In genomic region chr3:10334461-10334860, GRCh38 we compare ENCODE assay signal across 10 cellular contexts. TPM values are rescaled to one million over a fixed set of nuclear protein-coding genes. Genes with fewer than 3 reads are reported as not detected.
DNase-seq lines count a peak whose midpoint lies in the region; ATAC-seq and TF ChIP-seq lines count a peak whose summit lies in the region.
"Had no signal": no experiment of that assay in that cellular context is flagged by ENCODE, and none has a peak within 500 bp of the region (broad histone marks: within the 10 kb centered on the region; RNA-seq: fewer than 3 reads in every experiment).

No MANE protein-coding gene starts in this region.

- peaks cover 55 to 97% (median 78%) of the 10 kb centered on the region in 10 experiments for H3K4me1 ChIP-seq in BLaER1 treated with 17β-estradiol and CSF1 and Interleukin-3, amounts not matched to agents 10 nM and 100 nM
- H3K4me1 ChIP-seq in IMR-90 (ENCODE audit: control insufficient read depth, insufficient read depth, low read length) = no peaks in the 10 kb centered on the region
- H3K4me1 ChIP-seq in neural progenitor cell = peaks cover 11% of the 10 kb centered on the region
- no peaks in the 10 kb centered on the region; the same call in 1 of the 2 replicates for H3K4me1 ChIP-seq in MM.1S (ENCODE audit: low read length)
- H3K4me1 ChIP-seq: transverse colon had no signal

- 0 out of 22 replicates have a peak, but pooled peaks cover 0 to 4% (median 0%) of the 10 kb centered on the region in 11 experiments for H3K36me3 ChIP-seq in BLaER1 treated with 17β-estradiol and CSF1 and Interleukin-3, amounts not matched to agents 10 nM and 100 nM
- H3K36me3 ChIP-seq in IMR-90 (ENCODE audit: control insufficient read depth, insufficient read depth, low read length) = no peaks in the 10 kb centered on the region
- H3K36me3 ChIP-seq in neural progenitor cell = no peaks in the 10 kb centered on the region
- H3K36me3 ChIP-seq in MM.1S (replicated peaks; ENCODE audit: insufficient read depth, low read length) = no peaks in the 10 kb centered on the region
- H3K36me3 ChIP-seq: transverse colon had no signal

- H3K4me2 ChIP-seq in BLaER1 treated with 17β-estradiol and CSF1 and Interleukin-3, amounts not matched to agents 10 nM and 100 nM = peak overlapping the region in 10 of 11 experiments; percentile 2 to 99 (median 94); a peak in 19 of 22 replicates
- no peak overlapping the region for H3K4me2 ChIP-seq in IMR-90 (ENCODE audit: low read depth, low read length)
- H3K4me2 ChIP-seq in neural progenitor cell = no peak overlapping the region
- no peak overlapping the region for H3K4me2 ChIP-seq in MM.1S (ENCODE audit: low read depth, low read length)

- H2BK20ac ChIP-seq in IMR-90 (ENCODE audit: low read depth, low read length) = no peak overlapping the region

- in situ Hi-C loops in IMR-90 (cut with MboI; ENCODE audit: low sequenced_read_pairs) = no loop called here

- H2AK5ac ChIP-seq in IMR-90 (ENCODE audit: low read depth, low read length) = no peak overlapping the region

- DNase-seq in IMR-90 = peak; percentile 76
- no peak for DNase-seq in choroid plexus epithelial cell (ENCODE audit: low read depth)
- DNase-seq in neural progenitor cell (ENCODE audit: low spot score) = peak; percentile 44
- DNase-seq in NCI-H345 (lab: John Stamatoyannopoulos, UW) = no peak
- no peak for DNase-seq in COR-L47 (lab: John Stamatoyannopoulos, UW)
- no peak for DNase-seq in MM.1S
- DNase-seq: transverse colon had no signal

- H3K79me2 ChIP-seq in neural progenitor cell (ENCODE audit: low read depth) (no peaks in the 10 kb centered on the region), MM.1S (ENCODE audit: low read length) (no peaks in the 10 kb centered on the region)

- no peak overlapping the region for H3K23ac ChIP-seq in IMR-90 (ENCODE audit: low read depth, low read length)

- no peaks in the 10 kb centered on the region for H3K27me3 ChIP-seq in BLaER1 treated with 17β-estradiol and CSF1 and Interleukin-3, amounts not matched to agents 10 nM and 100 nM
- H3K27me3 ChIP-seq in IMR-90 (ENCODE audit: control insufficient read depth, insufficient read depth, low read length) = peaks cover 52% of the 10 kb centered on the region
- H3K27me3 ChIP-seq in neural progenitor cell = peaks cover 18% of the 10 kb centered on the region
- peaks cover 29% of the 10 kb centered on the region for H3K27me3 ChIP-seq in MM.1S (replicated peaks; ENCODE audit: insufficient read depth, low read length)

- H4K8ac ChIP-seq in IMR-90 (ENCODE audit: low read depth in 2 of 2, low read length in 2 of 2) = no peak overlapping the region

- no peak overlapping the region for H3K56ac ChIP-seq in IMR-90 (ENCODE audit: extremely low read depth, insufficient read depth, low read length)

- peak; percentile 26 for TF ChIP-seq CTCF in IMR-90 (conservative IDR thresholded peaks at IDR 0.05; ENCODE audit: low read depth, low read length)
- peak; percentile 40 for TF ChIP-seq CTCF in choroid plexus epithelial cell (conservative IDR thresholded peaks at IDR 0.05; ENCODE audit: low read depth, low read length)
- TF ChIP-seq CTCF in neural progenitor cell (IDR thresholded peaks at IDR 0.05) = peak; percentile 50
- no peak for TF ChIP-seq CTCF in MM.1S (IDR thresholded peaks at IDR 0.05; ENCODE audit: low read length)

- no peak overlapping the region for H3K4me3 ChIP-seq in BLaER1 treated with 17β-estradiol and CSF1 and Interleukin-3, amounts not matched to agents 10 nM and 100 nM
- H3K4me3 ChIP-seq in IMR-90 (ENCODE audit: insufficient read depth, low read depth, low read length) (no peak overlapping the region), choroid plexus epithelial cell (ENCODE audit: low read depth, low read length) (no peak overlapping the region), neural progenitor cell (no peak overlapping the region), MM.1S (ENCODE audit: low read length) (no peak overlapping the region)
- H3K4me3 ChIP-seq: transverse colon had no signal

- H2BK5ac ChIP-seq in IMR-90 (ENCODE audit: low read depth, low read length, poor library complexity, severe bottlenecking) = no peak overlapping the region

- H3F3A ChIP-seq in neural progenitor cell (ENCODE audit: low read depth) = no peaks in the 10 kb centered on the region
- H3F3A ChIP-seq in MM.1S (ENCODE audit: insufficient read depth, low read length) = no peaks in the 10 kb centered on the region

- CTCF ChIA-PET in IMR-90 (lab: Yijun Ruan, JAX) = interaction anchor here (1.3 kb wide), 1 partner anchor 404 kb away, joined by 3 read pairs; no protein-coding TSS in a partner anchor

- no peak overlapping the region for H3K4ac ChIP-seq in IMR-90 (ENCODE audit: low read depth, low read length)

- dilution Hi-C loops in IMR-90 (cut with HindIII; ENCODE audit: low sequenced_read_pairs, unreplicated experiment) = no loop called here

- peaks cover 3% of the 10 kb centered on the region; the same call in 1 of the 2 replicates for H3K9me1 ChIP-seq in IMR-90 (ENCODE audit: insufficient read depth, low read length)

- H3K79me1 ChIP-seq in IMR-90 (ENCODE audit: low read depth in 1 of 2, low read length in 2 of 2) = no peaks in the 10 kb centered on the region

- no peak overlapping the region for H3K4me3 Mint-ChIP-seq in neural progenitor cell

- H3K27ac Mint-ChIP-seq in neural progenitor cell = no peak overlapping the region

- H4K91ac ChIP-seq in IMR-90 (ENCODE audit: insufficient read depth, low read depth, low read length) = no peak overlapping the region

- no peak; the same call in 1 of the 2 replicates for TF ChIP-seq RAD21 in IMR-90 (IDR thresholded peaks at IDR 0.05; ENCODE audit: low read length)

- peaks cover 17% of the 10 kb centered on the region for H3K27me3 Mint-ChIP-seq in neural progenitor cell (ENCODE audit: insufficient read depth, low read depth)

- H2AFZ ChIP-seq in IMR-90 (replicated peaks; ENCODE audit: low read length, poor library complexity) (peak overlapping the region; percentile 9), neural progenitor cell (replicated peaks) (no peak overlapping the region), MM.1S (ENCODE audit: low read length) (no peak overlapping the region)

- H3K4me1 Mint-ChIP-seq in neural progenitor cell = peaks cover 6% of the 10 kb centered on the region

- H2BK15ac ChIP-seq in IMR-90 (ENCODE audit: low read depth, low read length) = no peak overlapping the region

- TF ChIP-seq POLR2A in IMR-90 (IDR thresholded peaks at IDR 0.05; ENCODE audit: low read depth, low read length) = no peak

- WGBS in IMR-90 (ENCODE audit: extremely low coverage in 2 of 2, insufficient read length in 1 of 2), 2 experiments = 55% methylated on average over 2 of the region's 12 CpGs; no CpG with 5 or more reads in 1 of the 2 experiments

- 0 out of 22 replicates have a peak, but pooled peaks cover 0 to 5% (median 0%) of the 10 kb centered on the region in 11 experiments for H4K20me1 ChIP-seq in BLaER1 treated with 17β-estradiol and CSF1 and Interleukin-3, amounts not matched to agents 10 nM and 100 nM
- no peaks in the 10 kb centered on the region for H4K20me1 ChIP-seq in IMR-90 (ENCODE audit: insufficient read depth, low read length)
- no peaks in the 10 kb centered on the region for H4K20me1 ChIP-seq in neural progenitor cell (ENCODE audit: low read depth)
- H4K20me1 ChIP-seq in MM.1S (ENCODE audit: insufficient read depth, low read length) = no peaks in the 10 kb centered on the region

- no peak overlapping the region for H3K14ac ChIP-seq in IMR-90 (replicated peaks; ENCODE audit: low read depth, low read length)

- no peak overlapping the region for H2AK9ac ChIP-seq in IMR-90 (replicated peaks; ENCODE audit: low read depth, low read length, poor library complexity)

- no peak overlapping the region for H4K5ac ChIP-seq in IMR-90 (ENCODE audit: low read depth, low read length)

- H2BK120ac ChIP-seq in IMR-90 (ENCODE audit: low read depth, low read length) = no peak overlapping the region

- H3K9me2 ChIP-seq in MM.1S (replicated peaks; ENCODE audit: insufficient read depth, low read length) = no peaks in the 10 kb centered on the region

- ATAC-seq in IMR-90 (ENCODE audit: low read depth) (peak; percentile 81), HG03565 (IDR thresholded peaks at IDR 0.05; ENCODE audit: unreplicated experiment) (no peak)

- POLR2A ChIA-PET in IMR-90 (lab: Charles Lee; ENCODE audit: unreplicated experiment) = no interaction called here

- H3K9me3 Mint-ChIP-seq in neural progenitor cell = no peaks in the 10 kb centered on the region

- no TSS peak for BruUV-seq in IMR-90 (replicated peaks; lab: Mats Ljungman, UMichigan)

- intact Hi-C loops in IMR-90 (cut with micrococcal nuclease) = no loop called here

- H3K18ac ChIP-seq in IMR-90 (ENCODE audit: low read depth, low read length) = no peak overlapping the region

- no peaks in the 10 kb centered on the region for H3K9me3 ChIP-seq in BLaER1 treated with 17β-estradiol and CSF1 and Interleukin-3, amounts not matched to agents 10 nM and 100 nM (replicated peaks in 1 of 11)
- no peaks in the 10 kb centered on the region for H3K9me3 ChIP-seq in IMR-90 (ENCODE audit: control insufficient read depth, insufficient read depth, low read length)
- no peaks in the 10 kb centered on the region for H3K9me3 ChIP-seq in neural progenitor cell (ENCODE audit: low read depth)
- H3K9me3 ChIP-seq in MM.1S (replicated peaks; ENCODE audit: insufficient read depth, low read length) = no peaks in the 10 kb centered on the region
- H3K9me3 ChIP-seq: transverse colon had no signal

- peak overlapping the region in 2 of 11 experiments; percentile 57 to 59; a peak in 2 of 22 replicates for H3K27ac ChIP-seq in BLaER1 treated with 17β-estradiol and CSF1 and Interleukin-3, amounts not matched to agents 10 nM and 100 nM
- no peak overlapping the region for H3K27ac ChIP-seq in IMR-90 (ENCODE audit: insufficient read depth, low read length)
- no peak overlapping the region for H3K27ac ChIP-seq in neural progenitor cell
- H3K27ac ChIP-seq in MM.1S (ENCODE audit: low read length) = no peak overlapping the region
- H3K27ac ChIP-seq: transverse colon had no signal

- H3K36me3 Mint-ChIP-seq in neural progenitor cell = no peaks in the 10 kb centered on the region

- H3K9ac ChIP-seq in BLaER1 treated with 17β-estradiol and CSF1 and Interleukin-3, amounts not matched to agents 10 nM and 100 nM = peak overlapping the region in 2 of 11 experiments; percentile 32 to 44; a peak in 2 of 22 replicates
- H3K9ac ChIP-seq in IMR-90 (ENCODE audit: low read depth, low read length) = no peak overlapping the region
- H3K9ac ChIP-seq in neural progenitor cell = no peak overlapping the region
- H3K9ac ChIP-seq in MM.1S (ENCODE audit: low read length) = no peak overlapping the region

RNA-seq across cellular contexts. Expression of gene SEC13, which starts 13.5 kb away (rescaled TPM):
- 443 and 475 TPM in 2 replicates for total RNA-seq in IMR-90 (2012; rRNA removed)
- polyA plus RNA-seq in IMR-90 (2012; rRNA removed) = 364 and 377 TPM in 2 replicates
- 372 and 417 TPM in 2 replicates for polyA plus RNA-seq in IMR-90 (2012; cell fraction: cytosol; rRNA removed)
- polyA plus RNA-seq in IMR-90 (2012; cell fraction: nucleus; rRNA removed; ENCODE audit: low replicate concordance) = 300 and 409 TPM in 2 replicates
- total RNA-seq in neural progenitor cell (ENCODE audit: low replicate concordance) = 61.2 and 91.2 TPM in 2 replicates

RNA-seq across cellular contexts. Expression of gene GHRL, which starts 41.7 kb away (rescaled TPM):
- total RNA-seq in IMR-90 (2012; rRNA removed) (not detected in 2 replicates), neural progenitor cell (ENCODE audit: low replicate concordance) (not detected in 2 replicates)
- polyA plus RNA-seq in IMR-90 (2012; rRNA removed) = 0.27 TPM in 1 of 2 replicates, not detected in the other
- not detected in 2 replicates for polyA plus RNA-seq in IMR-90 (2012; cell fraction: cytosol; rRNA removed)
- polyA plus RNA-seq in IMR-90 (2012; cell fraction: nucleus; rRNA removed; ENCODE audit: low replicate concordance) = 0.11 and 0.62 TPM in 2 replicates
- total RNA-seq: activated CD8-positive, alpha-beta memory T cell treated with anti-CD3 and anti-CD28 coated beads for 36 hours had no signal

Comparison
In these comparisons a context has a peak if more than half of its experiments do, and no peak if none do; other contexts are left out.
1. H3K4me2 ChIP-seq: peak in BLaER1 treated with 17β-estradiol and CSF1 and Interleukin-3, amounts not matched to agents 10 nM and 100 nM (10 of 11); none in IMR-90 (single experiment), neural progenitor cell (single experiment) and MM.1S (single experiment).
2. DNase-seq: peak in IMR-90 (single experiment) and neural progenitor cell (single experiment); none in choroid plexus epithelial cell (single experiment), NCI-H345 (single experiment), COR-L47 (single experiment) and MM.1S (single experiment).